In genomic region chr15:64665179-64665578, GRCh38 we compare ENCODE assay signal across 15 cellular contexts.
A peak's percentile ranks its signal among the peaks of the same experiment; 100 is the strongest.
DNase-seq lines count a peak whose midpoint lies in the region; ATAC-seq and TF ChIP-seq lines count a peak whose summit lies in the region.
"Had no signal": no experiment of that assay in that cellular context is flagged by ENCODE, and none has a peak within 500 bp of the region (broad histone marks: within the 10 kb centered on the region; RNA-seq: fewer than 3 reads in every experiment).

No MANE protein-coding gene starts in this region.

- H3K27me3 Mint-ChIP-seq in naive thymus-derived CD8-positive, alpha-beta T cell = no peaks in the 10 kb centered on the region

- POLR2A ChIA-PET in IMR-90 (lab: Charles Lee; ENCODE audit: unreplicated experiment) (no interaction called here), SK-N-SH (lab: Yijun Ruan, JAX) (no interaction called here)
- POLR2A ChIA-PET in naive thymus-derived CD8-positive, alpha-beta T cell (lab: Charles Lee) = interaction anchor here (0.6 to 1.4 kb wide), 2 partner anchors 9 to 200 kb away, joined by 4 to 5 read pairs; no protein-coding TSS in a partner anchor

- H3K9me3 Mint-ChIP-seq in naive thymus-derived CD8-positive, alpha-beta T cell = no peaks in the 10 kb centered on the region
- H3K9me3 Mint-ChIP-seq: activated T-helper 2 cell treated with anti-CD3 and anti-CD28 coated beads, Interferon-gamma antibody, Interleukin-2, Interleukin-4, amounts not matched to agents 10 μg/mL and 5 μg/mL and 100 μg/mL, durations not matched to agents 14 hours and 24 hours and 36 hours; neural progenitor cell; stimulated activated effector memory CD8-positive, alpha-beta T cell treated with anti-CD3 and anti-CD28 coated beads, Interleukin-12 subunit alpha, Interleukin-12 subunit beta, amount 100 ng/mL, for 72 hours had no signal

- no peak overlapping the region for H3K23ac ChIP-seq in IMR-90 (ENCODE audit: low read depth, low read length)

- no peak for TF ChIP-seq POLR2A in IMR-90 (IDR thresholded peaks at IDR 0.05; ENCODE audit: low read depth, low read length)

- H3K36me3 ChIP-seq in IMR-90 (ENCODE audit: control insufficient read depth, insufficient read depth, low read length) (no peaks in the 10 kb centered on the region), SK-N-SH (replicated peaks in 1 of 2; ENCODE audit: control insufficient read depth in 1 of 2, insufficient read depth in 2 of 2, low read length in 1 of 2) (peaks cover 0 to under 1% of the 10 kb centered on the region in 2 experiments)
- H3K36me3 ChIP-seq: neural progenitor cell, thyroid gland had no signal

- no peak overlapping the region for H2BK20ac ChIP-seq in IMR-90 (ENCODE audit: low read depth, low read length)

- no peak overlapping the region for H3K56ac ChIP-seq in IMR-90 (ENCODE audit: extremely low read depth, insufficient read depth, low read length)

- no peak overlapping the region for H2BK120ac ChIP-seq in IMR-90 (ENCODE audit: low read depth, low read length)

- H3K79me2 ChIP-seq in SK-N-SH (ENCODE audit: insufficient read depth) = peaks cover 37% of the 10 kb centered on the region; the same call in 1 of the 2 replicates

- H2BK15ac ChIP-seq in IMR-90 (ENCODE audit: low read depth, low read length) = no peak overlapping the region

- in situ Hi-C loops in IMR-90 (cut with MboI; ENCODE audit: low sequenced_read_pairs) = loop anchor here (5.0 to 25.0 kb wide), 2 partner anchors 238 to 478 kb away; no protein-coding TSS in a partner anchor

- H3K27ac Mint-ChIP-seq in naive thymus-derived CD8-positive, alpha-beta T cell = peak overlapping the region in 5 of 10 donors; percentile 2 to 65 (median 8)
- H3K27ac Mint-ChIP-seq: activated T-helper 2 cell treated with anti-CD3 and anti-CD28 coated beads, Interferon-gamma antibody, Interleukin-2, Interleukin-4, amounts not matched to agents 10 μg/mL and 5 μg/mL and 100 μg/mL, durations not matched to agents 14 hours and 24 hours and 36 hours; neural progenitor cell; stimulated activated effector memory CD8-positive, alpha-beta T cell treated with anti-CD3 and anti-CD28 coated beads, Interleukin-12 subunit alpha, Interleukin-12 subunit beta, amount 100 ng/mL, for 72 hours had no signal

- H3K4me1 Mint-ChIP-seq in naive thymus-derived CD8-positive, alpha-beta T cell = peaks cover 12 to 33% (median 24%) of the 10 kb centered on the region in 4 donors

- H4K20me1 ChIP-seq in IMR-90 (ENCODE audit: insufficient read depth, low read length) = peaks cover 3% of the 10 kb centered on the region; the same call in 1 of the 2 replicates
- H4K20me1 ChIP-seq in SK-N-SH (ENCODE audit: insufficient read depth) = no peaks in the 10 kb centered on the region

- ATAC-seq in GM19043 (IDR thresholded peaks at IDR 0.05; ENCODE audit: low read depth, unreplicated experiment) (peak; percentile 71), HG02678 (IDR thresholded peaks at IDR 0.05; ENCODE audit: unreplicated experiment) (peak; percentile 74), IMR-90 (ENCODE audit: low read depth) (no peak)
- ATAC-seq in naive thymus-derived CD8-positive, alpha-beta T cell = no peak
- ATAC-seq: stimulated activated effector memory CD8-positive, alpha-beta T cell treated with anti-CD3 and anti-CD28 coated beads, Interleukin-12 subunit alpha, Interleukin-12 subunit beta, amount 100 ng/mL, for 72 hours had no signal

- no peak overlapping the region for H3K4me3 Mint-ChIP-seq in naive thymus-derived CD8-positive, alpha-beta T cell
- H3K4me3 Mint-ChIP-seq: neural progenitor cell; stimulated activated effector memory CD8-positive, alpha-beta T cell treated with anti-CD3 and anti-CD28 coated beads, Interleukin-12 subunit alpha, Interleukin-12 subunit beta, amount 100 ng/mL, for 72 hours had no signal

- H3K27me3 ChIP-seq in IMR-90 (ENCODE audit: control insufficient read depth, insufficient read depth, low read length) = no peaks in the 10 kb centered on the region
- H3K27me3 ChIP-seq in SK-N-SH (ENCODE audit: insufficient read depth) = no peaks in the 10 kb centered on the region
- H3K27me3 ChIP-seq: neural progenitor cell, thyroid gland had no signal

- WGBS in IMR-90 (ENCODE audit: extremely low coverage in 2 of 2, insufficient read length in 1 of 2), 2 experiments = no CpG with 5 or more reads among the region's 1 CpG
- 83% methylated on average over 1 of the region's 1 CpG for WGBS in SK-N-SH (ENCODE audit: low lambda C conversion rate)

- TF ChIP-seq RAD21 in IMR-90 (IDR thresholded peaks at IDR 0.05; ENCODE audit: low read length) = no peak
- TF ChIP-seq RAD21 in SK-N-SH (IDR thresholded peaks at IDR 0.05; ENCODE audit: low read length) = no peak

- H3K4me1 ChIP-seq in IMR-90 (ENCODE audit: control insufficient read depth, insufficient read depth, low read length) (no peaks in the 10 kb centered on the region; the same call in 1 of the 2 replicates), SK-N-SH (ENCODE audit: control insufficient read depth in 1 of 2, insufficient read depth in 2 of 2, low read depth in 1 of 2, low read length in 1 of 2) (peaks cover 0 to 13% of the 10 kb centered on the region in 2 experiments; a peak in 1 of 4 replicates)
- H3K4me1 ChIP-seq: thyroid gland had no signal

- H4K5ac ChIP-seq in IMR-90 (ENCODE audit: low read depth, low read length) = no peak overlapping the region

- H2AK5ac ChIP-seq in IMR-90 (ENCODE audit: low read depth, low read length) = no peak overlapping the region

- no peak overlapping the region for H4K91ac ChIP-seq in IMR-90 (ENCODE audit: insufficient read depth, low read depth, low read length)

- H2AFZ ChIP-seq in IMR-90 (replicated peaks; ENCODE audit: low read length, poor library complexity) (no peak overlapping the region), SK-N-SH (ENCODE audit: low read depth) (no peak overlapping the region)
- H2AFZ ChIP-seq: neural progenitor cell had no signal

- H2BK5ac ChIP-seq in IMR-90 (ENCODE audit: low read depth, low read length, poor library complexity, severe bottlenecking) = no peak overlapping the region

- H3K9ac ChIP-seq in IMR-90 (ENCODE audit: low read depth, low read length) = no peak overlapping the region
- H3K9ac ChIP-seq in SK-N-SH = no peak overlapping the region
- H3K9ac ChIP-seq: neural progenitor cell had no signal

- H3K36me3 Mint-ChIP-seq in naive thymus-derived CD8-positive, alpha-beta T cell = peaks cover 0 to 40% (median 5%) of the 10 kb centered on the region in 3 donors

- TF ChIP-seq EP300 in SK-N-SH (IDR thresholded peaks at IDR 0.05; ENCODE audit: borderline replicate concordance in 1 of 2, low read depth in 1 of 2, low read length in 1 of 2) = no peak

- H3K4ac ChIP-seq in IMR-90 (ENCODE audit: low read depth, low read length) = peak overlapping the region; percentile 20; the same call in 1 of the 2 replicates

- no peak for TF ChIP-seq CTCF in IMR-90 (conservative IDR thresholded peaks at IDR 0.05; ENCODE audit: low read depth, low read length)
- TF ChIP-seq CTCF in SK-N-SH (IDR thresholded peaks at IDR 0.05) = no peak

- H3K9me3 ChIP-seq in IMR-90 (ENCODE audit: control insufficient read depth, insufficient read depth, low read length) (no peaks in the 10 kb centered on the region), SK-N-SH (no peaks in the 10 kb centered on the region)
- H3K9me3 ChIP-seq: thyroid gland had no signal

- H3K9me2 ChIP-seq in SK-N-SH = no peaks in the 10 kb centered on the region

- peaks cover 21% of the 10 kb centered on the region for H3F3A ChIP-seq in SK-N-SH (replicated peaks; ENCODE audit: insufficient read depth)

- intact Hi-C loops in IMR-90 (cut with micrococcal nuclease) = no loop called here

- no peak overlapping the region for H2AK9ac ChIP-seq in IMR-90 (replicated peaks; ENCODE audit: low read depth, low read length, poor library complexity)

- H3K27ac ChIP-seq in IMR-90 (ENCODE audit: insufficient read depth, low read length) = no peak overlapping the region
- no peak overlapping the region for H3K27ac ChIP-seq in SK-N-SH (ENCODE audit: low read depth in 2 of 2, low read length in 1 of 2)
- H3K27ac ChIP-seq: neural progenitor cell, thyroid gland had no signal

- no TSS peak for BruUV-seq in IMR-90 (replicated peaks; lab: Mats Ljungman, UMichigan)

- peaks cover 8% of the 10 kb centered on the region; the same call in 1 of the 2 replicates for H3K9me1 ChIP-seq in IMR-90 (ENCODE audit: insufficient read depth, low read length)

- H4K8ac ChIP-seq in IMR-90 (ENCODE audit: low read depth in 2 of 2, low read length in 2 of 2) = no peak overlapping the region

- H3K4me3 ChIP-seq in IMR-90 (ENCODE audit: insufficient read depth, low read depth, low read length) (no peak overlapping the region), SK-N-SH (ENCODE audit: low read depth in 2 of 2, low read length in 1 of 2) (no peak overlapping the region)
- H3K4me3 ChIP-seq: neural progenitor cell, thyroid gland had no signal

- H3K79me1 ChIP-seq in IMR-90 (ENCODE audit: low read depth in 1 of 2, low read length in 2 of 2) = peaks cover 39 to 67% of the 10 kb centered on the region in 2 experiments

- H3K14ac ChIP-seq in IMR-90 (replicated peaks; ENCODE audit: low read depth, low read length) = no peak overlapping the region

- DNase-seq in IMR-90 (no peak), renal cortical epithelial cell (ENCODE audit: low read depth) (peak; percentile 86), SK-N-SH (no peak), NCI-H2081 treated with DMSO at 0.1 percent for 48 hours (lab: John Stamatoyannopoulos, UW) (no peak)
- DNase-seq in naive thymus-derived CD8-positive, alpha-beta T cell = no peak
- DNase-seq: caudate nucleus, GDM1, mesendoderm, NCI-H1694 treated with DMSO at 0.1 percent for 48 hours, thyroid gland had no signal

- dilution Hi-C loops in IMR-90 (cut with HindIII; ENCODE audit: low sequenced_read_pairs, unreplicated experiment) = no loop called here

- CTCF ChIA-PET in IMR-90 (lab: Yijun Ruan, JAX) (interaction anchor here (1.9 kb wide), 1 partner anchor 11 kb away, joined by 5 read pairs; no protein-coding TSS in a partner anchor), SK-N-SH (lab: Yijun Ruan, JAX) (interaction anchor here (0.8 to 1.7 kb wide), 5 partner anchors 9 to 66 kb away, joined by 3 to 13 read pairs (median 6); no protein-coding TSS in a partner anchor)

- H3K18ac ChIP-seq in IMR-90 (ENCODE audit: low read depth, low read length) = no peak overlapping the region

- no peak overlapping the region for H3K4me2 ChIP-seq in IMR-90 (ENCODE audit: low read depth, low read length)
- no peak overlapping the region for H3K4me2 ChIP-seq in SK-N-SH
- H3K4me2 ChIP-seq: neural progenitor cell had no signal

Comparison
In these comparisons a context has a peak if more than half of its experiments do, and no peak if none do; other contexts are left out.
1. ATAC-seq: peak in GM19043 (single experiment) and HG02678 (single experiment); none in IMR-90 (single experiment) and naive thymus-derived CD8-positive, alpha-beta T cell (0 of 2).